ENCODE assay signal across 2 cellular contexts in the genomic region with DNA sequence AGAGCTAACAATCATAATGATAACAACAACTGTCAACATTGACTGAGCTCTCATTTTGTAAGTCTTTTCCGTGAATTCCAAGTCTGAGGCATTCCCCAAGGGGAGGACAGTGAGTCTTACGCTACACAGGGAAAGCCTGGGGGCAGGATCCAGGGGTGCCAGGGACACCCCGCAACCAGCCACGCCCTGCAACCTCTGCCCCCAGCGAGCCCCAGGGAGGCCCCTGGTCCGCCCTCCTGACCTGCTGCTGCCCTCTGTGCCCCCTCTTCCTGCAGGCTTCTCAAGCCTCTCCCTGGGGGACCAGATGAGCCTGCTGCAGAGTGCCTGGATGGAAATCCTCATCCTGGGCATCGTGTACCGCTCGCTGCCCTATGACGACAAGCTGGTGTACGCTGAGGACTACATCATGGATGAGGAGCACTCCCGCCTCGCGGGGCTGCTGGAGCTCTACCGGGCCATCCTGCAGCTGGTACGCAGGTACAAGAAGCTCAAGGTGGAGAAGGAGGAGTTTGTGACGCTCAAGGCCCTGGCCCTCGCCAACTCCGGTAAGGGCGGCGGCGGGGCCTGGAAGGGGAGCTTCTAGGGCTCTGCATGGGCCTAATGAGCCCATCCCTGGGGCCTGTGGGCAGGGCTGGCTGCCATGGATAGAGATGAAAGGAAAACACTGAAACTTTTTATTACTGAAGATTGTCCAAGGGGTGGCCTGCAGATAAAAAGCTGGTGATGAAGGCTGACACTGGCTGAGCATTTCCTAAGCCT.
TF ChIP-seq lines count a peak whose summit lies in the region.

No MANE protein-coding gene starts in this region.

TF ChIP-seq in GM23338, 12 proteins besides CTCF, POLR2A, EP300 and RAD21 (continues in another document):
- TF ChIP-seq, protein P1, sequence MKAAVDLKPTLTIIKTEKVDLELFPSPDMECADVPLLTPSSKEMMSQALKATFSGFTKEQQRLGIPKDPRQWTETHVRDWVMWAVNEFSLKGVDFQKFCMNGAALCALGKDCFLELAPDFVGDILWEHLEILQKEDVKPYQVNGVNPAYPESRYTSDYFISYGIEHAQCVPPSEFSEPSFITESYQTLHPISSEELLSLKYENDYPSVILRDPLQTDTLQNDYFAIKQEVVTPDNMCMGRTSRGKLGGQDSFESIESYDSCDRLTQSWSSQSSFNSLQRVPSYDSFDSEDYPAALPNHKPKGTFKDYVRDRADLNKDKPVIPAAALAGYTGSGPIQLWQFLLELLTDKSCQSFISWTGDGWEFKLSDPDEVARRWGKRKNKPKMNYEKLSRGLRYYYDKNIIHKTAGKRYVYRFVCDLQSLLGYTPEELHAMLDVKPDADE (IDR thresholded peaks at IDR 0.05): no peak
- TF ChIP-seq JUNB (IDR thresholded peaks at IDR 0.05; ENCODE audit: unreplicated experiment): no peak
- TF ChIP-seq, protein P2, sequence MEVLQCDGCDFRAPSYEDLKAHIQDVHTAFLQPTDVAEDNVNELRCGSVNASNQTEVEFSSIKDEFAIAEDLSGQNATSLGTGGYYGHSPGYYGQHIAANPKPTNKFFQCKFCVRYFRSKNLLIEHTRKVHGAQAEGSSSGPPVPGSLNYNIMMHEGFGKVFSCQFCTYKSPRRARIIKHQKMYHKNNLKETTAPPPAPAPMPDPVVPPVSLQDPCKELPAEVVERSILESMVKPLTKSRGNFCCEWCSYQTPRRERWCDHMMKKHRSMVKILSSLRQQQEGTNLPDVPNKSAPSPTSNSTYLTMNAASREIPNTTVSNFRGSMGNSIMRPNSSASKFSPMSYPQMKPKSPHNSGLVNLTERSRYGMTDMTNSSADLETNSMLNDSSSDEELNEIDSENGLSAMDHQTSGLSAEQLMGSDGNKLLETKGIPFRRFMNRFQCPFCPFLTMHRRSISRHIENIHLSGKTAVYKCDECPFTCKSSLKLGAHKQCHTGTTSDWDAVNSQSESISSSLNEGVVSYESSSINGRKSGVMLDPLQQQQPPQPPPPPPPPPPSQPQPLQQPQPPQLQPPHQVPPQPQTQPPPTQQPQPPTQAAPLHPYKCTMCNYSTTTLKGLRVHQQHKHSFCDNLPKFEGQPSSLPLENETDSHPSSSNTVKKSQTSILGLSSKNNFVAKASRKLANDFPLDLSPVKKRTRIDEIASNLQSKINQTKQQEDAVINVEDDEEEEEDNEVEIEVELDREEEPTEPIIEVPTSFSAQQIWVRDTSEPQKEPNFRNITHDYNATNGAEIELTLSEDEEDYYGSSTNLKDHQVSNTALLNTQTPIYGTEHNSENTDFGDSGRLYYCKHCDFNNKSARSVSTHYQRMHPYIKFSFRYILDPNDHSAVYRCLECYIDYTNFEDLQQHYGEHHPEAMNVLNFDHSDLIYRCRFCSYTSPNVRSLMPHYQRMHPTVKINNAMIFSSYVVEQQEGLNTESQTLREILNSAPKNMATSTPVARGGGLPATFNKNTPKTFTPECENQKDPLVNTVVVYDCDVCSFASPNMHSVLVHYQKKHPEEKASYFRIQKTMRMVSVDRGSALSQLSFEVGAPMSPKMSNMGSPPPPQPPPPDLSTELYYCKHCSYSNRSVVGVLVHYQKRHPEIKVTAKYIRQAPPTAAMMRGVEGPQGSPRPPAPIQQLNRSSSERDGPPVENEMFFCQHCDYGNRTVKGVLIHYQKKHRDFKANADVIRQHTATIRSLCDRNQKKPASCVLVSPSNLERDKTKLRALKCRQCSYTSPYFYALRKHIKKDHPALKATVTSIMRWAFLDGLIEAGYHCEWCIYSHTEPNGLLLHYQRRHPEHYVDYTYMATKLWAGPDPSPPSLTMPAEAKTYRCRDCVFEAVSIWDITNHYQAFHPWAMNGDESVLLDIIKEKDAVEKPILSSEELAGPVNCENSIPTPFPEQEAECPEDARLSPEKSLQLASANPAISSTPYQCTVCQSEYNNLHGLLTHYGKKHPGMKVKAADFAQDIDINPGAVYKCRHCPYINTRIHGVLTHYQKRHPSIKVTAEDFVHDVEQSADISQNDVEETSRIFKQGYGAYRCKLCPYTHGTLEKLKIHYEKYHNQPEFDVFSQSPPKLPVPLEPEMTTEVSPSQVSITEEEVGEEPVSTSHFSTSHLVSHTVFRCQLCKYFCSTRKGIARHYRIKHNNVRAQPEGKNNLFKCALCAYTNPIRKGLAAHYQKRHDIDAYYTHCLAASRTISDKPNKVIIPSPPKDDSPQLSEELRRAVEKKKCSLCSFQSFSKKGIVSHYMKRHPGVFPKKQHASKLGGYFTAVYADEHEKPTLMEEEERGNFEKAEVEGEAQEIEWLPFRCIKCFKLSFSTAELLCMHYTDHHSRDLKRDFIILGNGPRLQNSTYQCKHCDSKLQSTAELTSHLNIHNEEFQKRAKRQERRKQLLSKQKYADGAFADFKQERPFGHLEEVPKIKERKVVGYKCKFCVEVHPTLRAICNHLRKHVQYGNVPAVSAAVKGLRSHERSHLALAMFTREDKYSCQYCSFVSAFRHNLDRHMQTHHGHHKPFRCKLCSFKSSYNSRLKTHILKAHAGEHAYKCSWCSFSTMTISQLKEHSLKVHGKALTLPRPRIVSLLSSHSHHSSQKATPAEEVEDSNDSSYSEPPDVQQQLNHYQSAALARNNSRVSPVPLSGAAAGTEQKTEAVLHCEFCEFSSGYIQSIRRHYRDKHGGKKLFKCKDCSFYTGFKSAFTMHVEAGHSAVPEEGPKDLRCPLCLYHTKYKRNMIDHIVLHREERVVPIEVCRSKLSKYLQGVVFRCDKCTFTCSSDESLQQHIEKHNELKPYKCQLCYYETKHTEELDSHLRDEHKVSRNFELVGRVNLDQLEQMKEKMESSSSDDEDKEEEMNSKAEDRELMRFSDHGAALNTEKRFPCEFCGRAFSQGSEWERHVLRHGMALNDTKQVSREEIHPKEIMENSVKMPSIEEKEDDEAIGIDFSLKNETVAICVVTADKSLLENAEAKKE (CRISPR knock-in tag; IDR thresholded peaks at IDR 0.05): no peak
- no peak for TF ChIP-seq NANOG (IDR thresholded peaks at IDR 0.05; ENCODE audit: borderline replicate concordance)
- TF ChIP-seq ZNF114 (CRISPR knock-in tag; IDR thresholded peaks at IDR 0.05): no peak
- no peak for TF ChIP-seq POLR2AphosphoS5 (IDR thresholded peaks at IDR 0.05; ENCODE audit: low read depth)
- no peak for TF ChIP-seq EZH2phosphoT487 (IDR thresholded peaks at IDR 0.05; ENCODE audit: unreplicated experiment)
- TF ChIP-seq EZH2 (IDR thresholded peaks at IDR 0.05; ENCODE audit: low read depth, unreplicated experiment): no peak
- TF ChIP-seq CREB1 (CRISPR knock-in tag; IDR thresholded peaks at IDR 0.05; ENCODE audit: low read depth): no peak
- TF ChIP-seq ZNF331 (CRISPR knock-in tag; IDR thresholded peaks at IDR 0.05; ENCODE audit: low read depth): no peak

TF ChIP-seq in GM12878, 131 proteins besides CTCF, POLR2A, EP300 and RAD21 (continued from another document and continues in another):
- TF ChIP-seq, protein P3, sequence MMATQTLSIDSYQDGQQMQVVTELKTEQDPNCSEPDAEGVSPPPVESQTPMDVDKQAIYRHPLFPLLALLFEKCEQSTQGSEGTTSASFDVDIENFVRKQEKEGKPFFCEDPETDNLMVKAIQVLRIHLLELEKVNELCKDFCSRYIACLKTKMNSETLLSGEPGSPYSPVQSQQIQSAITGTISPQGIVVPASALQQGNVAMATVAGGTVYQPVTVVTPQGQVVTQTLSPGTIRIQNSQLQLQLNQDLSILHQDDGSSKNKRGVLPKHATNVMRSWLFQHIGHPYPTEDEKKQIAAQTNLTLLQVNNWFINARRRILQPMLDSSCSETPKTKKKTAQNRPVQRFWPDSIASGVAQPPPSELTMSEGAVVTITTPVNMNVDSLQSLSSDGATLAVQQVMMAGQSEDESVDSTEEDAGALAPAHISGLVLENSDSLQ (IDR thresholded peaks at IDR 0.05): no peak
- no peak for TF ChIP-seq TAF1 (IDR thresholded peaks at IDR 0.05; ENCODE audit: borderline replicate concordance, low read depth, low read length)
- TF ChIP-seq, protein P4, sequence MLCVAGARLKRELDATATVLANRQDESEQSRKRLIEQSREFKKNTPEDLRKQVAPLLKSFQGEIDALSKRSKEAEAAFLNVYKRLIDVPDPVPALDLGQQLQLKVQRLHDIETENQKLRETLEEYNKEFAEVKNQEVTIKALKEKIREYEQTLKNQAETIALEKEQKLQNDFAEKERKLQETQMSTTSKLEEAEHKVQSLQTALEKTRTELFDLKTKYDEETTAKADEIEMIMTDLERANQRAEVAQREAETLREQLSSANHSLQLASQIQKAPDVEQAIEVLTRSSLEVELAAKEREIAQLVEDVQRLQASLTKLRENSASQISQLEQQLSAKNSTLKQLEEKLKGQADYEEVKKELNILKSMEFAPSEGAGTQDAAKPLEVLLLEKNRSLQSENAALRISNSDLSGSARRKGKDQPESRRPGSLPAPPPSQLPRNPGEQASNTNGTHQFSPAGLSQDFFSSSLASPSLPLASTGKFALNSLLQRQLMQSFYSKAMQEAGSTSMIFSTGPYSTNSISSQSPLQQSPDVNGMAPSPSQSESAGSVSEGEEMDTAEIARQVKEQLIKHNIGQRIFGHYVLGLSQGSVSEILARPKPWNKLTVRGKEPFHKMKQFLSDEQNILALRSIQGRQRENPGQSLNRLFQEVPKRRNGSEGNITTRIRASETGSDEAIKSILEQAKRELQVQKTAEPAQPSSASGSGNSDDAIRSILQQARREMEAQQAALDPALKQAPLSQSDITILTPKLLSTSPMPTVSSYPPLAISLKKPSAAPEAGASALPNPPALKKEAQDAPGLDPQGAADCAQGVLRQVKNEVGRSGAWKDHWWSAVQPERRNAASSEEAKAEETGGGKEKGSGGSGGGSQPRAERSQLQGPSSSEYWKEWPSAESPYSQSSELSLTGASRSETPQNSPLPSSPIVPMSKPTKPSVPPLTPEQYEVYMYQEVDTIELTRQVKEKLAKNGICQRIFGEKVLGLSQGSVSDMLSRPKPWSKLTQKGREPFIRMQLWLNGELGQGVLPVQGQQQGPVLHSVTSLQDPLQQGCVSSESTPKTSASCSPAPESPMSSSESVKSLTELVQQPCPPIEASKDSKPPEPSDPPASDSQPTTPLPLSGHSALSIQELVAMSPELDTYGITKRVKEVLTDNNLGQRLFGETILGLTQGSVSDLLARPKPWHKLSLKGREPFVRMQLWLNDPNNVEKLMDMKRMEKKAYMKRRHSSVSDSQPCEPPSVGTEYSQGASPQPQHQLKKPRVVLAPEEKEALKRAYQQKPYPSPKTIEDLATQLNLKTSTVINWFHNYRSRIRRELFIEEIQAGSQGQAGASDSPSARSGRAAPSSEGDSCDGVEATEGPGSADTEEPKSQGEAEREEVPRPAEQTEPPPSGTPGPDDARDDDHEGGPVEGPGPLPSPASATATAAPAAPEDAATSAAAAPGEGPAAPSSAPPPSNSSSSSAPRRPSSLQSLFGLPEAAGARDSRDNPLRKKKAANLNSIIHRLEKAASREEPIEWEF (IDR thresholded peaks at IDR 0.05; ENCODE audit: insufficient replicate concordance, low read depth, low read length): no peak
- TF ChIP-seq, protein P5, sequence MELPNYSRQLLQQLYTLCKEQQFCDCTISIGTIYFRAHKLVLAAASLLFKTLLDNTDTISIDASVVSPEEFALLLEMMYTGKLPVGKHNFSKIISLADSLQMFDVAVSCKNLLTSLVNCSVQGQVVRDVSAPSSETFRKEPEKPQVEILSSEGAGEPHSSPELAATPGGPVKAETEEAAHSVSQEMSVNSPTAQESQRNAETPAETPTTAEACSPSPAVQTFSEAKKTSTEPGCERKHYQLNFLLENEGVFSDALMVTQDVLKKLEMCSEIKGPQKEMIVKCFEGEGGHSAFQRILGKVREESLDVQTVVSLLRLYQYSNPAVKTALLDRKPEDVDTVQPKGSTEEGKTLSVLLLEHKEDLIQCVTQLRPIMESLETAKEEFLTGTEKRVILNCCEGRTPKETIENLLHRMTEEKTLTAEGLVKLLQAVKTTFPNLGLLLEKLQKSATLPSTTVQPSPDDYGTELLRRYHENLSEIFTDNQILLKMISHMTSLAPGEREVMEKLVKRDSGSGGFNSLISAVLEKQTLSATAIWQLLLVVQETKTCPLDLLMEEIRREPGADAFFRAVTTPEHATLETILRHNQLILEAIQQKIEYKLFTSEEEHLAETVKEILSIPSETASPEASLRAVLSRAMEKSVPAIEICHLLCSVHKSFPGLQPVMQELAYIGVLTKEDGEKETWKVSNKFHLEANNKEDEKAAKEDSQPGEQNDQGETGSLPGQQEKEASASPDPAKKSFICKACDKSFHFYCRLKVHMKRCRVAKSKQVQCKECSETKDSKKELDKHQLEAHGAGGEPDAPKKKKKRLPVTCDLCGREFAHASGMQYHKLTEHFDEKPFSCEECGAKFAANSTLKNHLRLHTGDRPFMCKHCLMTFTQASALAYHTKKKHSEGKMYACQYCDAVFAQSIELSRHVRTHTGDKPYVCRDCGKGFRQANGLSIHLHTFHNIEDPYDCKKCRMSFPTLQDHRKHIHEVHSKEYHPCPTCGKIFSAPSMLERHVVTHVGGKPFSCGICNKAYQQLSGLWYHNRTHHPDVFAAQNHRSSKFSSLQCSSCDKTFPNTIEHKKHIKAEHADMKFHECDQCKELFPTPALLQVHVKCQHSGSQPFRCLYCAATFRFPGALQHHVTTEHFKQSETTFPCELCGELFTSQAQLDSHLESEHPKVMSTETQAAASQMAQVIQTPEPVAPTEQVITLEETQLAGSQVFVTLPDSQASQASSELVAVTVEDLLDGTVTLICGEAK (IDR thresholded peaks at IDR 0.05; ENCODE audit: borderline replicate concordance): no peak
- no peak for TF ChIP-seq CREM (IDR thresholded peaks at IDR 0.05; ENCODE audit: low read depth)
- TF ChIP-seq, protein P6, sequence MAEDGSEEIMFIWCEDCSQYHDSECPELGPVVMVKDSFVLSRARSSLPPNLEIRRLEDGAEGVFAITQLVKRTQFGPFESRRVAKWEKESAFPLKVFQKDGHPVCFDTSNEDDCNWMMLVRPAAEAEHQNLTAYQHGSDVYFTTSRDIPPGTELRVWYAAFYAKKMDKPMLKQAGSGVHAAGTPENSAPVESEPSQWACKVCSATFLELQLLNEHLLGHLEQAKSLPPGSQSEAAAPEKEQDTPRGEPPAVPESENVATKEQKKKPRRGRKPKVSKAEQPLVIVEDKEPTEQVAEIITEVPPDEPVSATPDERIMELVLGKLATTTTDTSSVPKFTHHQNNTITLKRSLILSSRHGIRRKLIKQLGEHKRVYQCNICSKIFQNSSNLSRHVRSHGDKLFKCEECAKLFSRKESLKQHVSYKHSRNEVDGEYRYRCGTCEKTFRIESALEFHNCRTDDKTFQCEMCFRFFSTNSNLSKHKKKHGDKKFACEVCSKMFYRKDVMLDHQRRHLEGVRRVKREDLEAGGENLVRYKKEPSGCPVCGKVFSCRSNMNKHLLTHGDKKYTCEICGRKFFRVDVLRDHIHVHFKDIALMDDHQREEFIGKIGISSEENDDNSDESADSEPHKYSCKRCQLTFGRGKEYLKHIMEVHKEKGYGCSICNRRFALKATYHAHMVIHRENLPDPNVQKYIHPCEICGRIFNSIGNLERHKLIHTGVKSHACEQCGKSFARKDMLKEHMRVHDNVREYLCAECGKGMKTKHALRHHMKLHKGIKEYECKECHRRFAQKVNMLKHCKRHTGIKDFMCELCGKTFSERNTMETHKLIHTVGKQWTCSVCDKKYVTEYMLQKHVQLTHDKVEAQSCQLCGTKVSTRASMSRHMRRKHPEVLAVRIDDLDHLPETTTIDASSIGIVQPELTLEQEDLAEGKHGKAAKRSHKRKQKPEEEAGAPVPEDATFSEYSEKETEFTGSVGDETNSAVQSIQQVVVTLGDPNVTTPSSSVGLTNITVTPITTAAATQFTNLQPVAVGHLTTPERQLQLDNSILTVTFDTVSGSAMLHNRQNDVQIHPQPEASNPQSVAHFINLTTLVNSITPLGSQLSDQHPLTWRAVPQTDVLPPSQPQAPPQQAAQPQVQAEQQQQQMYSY (CRISPR knock-in tag; IDR thresholded peaks at IDR 0.05): no peak
- no peak for TF ChIP-seq NFYA (IDR thresholded peaks at IDR 0.05; ENCODE audit: borderline replicate concordance, low read depth, low read length)
- TF ChIP-seq SREBF1 (IDR thresholded peaks at IDR 0.05; ENCODE audit: low read length): no peak
- 0 out of 2 replicates have a peak, but pooled peaks have one; percentile 27 for TF ChIP-seq NFXL1 (IDR thresholded peaks at IDR 0.05; ENCODE audit: borderline replicate concordance)
- TF ChIP-seq FOS (IDR thresholded peaks at IDR 0.05; ENCODE audit: borderline replicate concordance, extremely low read depth, insufficient read length): no peak
